ENCODE assay signal across 7 cellular contexts in genomic region chr21:34630536-34631143, GRCh38. TPM values are rescaled to one million over a fixed set of nuclear protein-coding genes. Genes with fewer than 3 reads are reported as not detected.
A peak's percentile ranks its signal among the peaks of the same experiment; 100 is the strongest.
DNase-seq lines count a peak whose midpoint lies in the region; ATAC-seq and TF ChIP-seq lines count a peak whose summit lies in the region.

No MANE protein-coding gene starts in this region.

- H3K36me3 ChIP-seq in H7 (replicated peaks; ENCODE audit: control insufficient read depth, insufficient read depth, low read length) (no peaks in the 10 kb centered on the region), heart right ventricle (no peaks in the 10 kb centered on the region)

- intact Hi-C loops in heart right ventricle (cut with DNase I) = loop anchor here in 1 of 10 donors (1.0 kb wide), 1 partner anchor 120 kb away; no protein-coding TSS in a partner anchor
- intact Hi-C loops in activated T-helper 1 cell treated with anti-CD3 and anti-CD28 coated beads, Interleukin-12 subunit alpha, Interleukin-12 subunit beta, Interleukin-2, Interleukin-4 antibody, amounts not matched to agents 30 ng/mL and 10 ng/mL and 1 ng/mL, durations not matched to agents 14 hours and 24 hours and 36 hours (cut with micrococcal nuclease) = loop anchor here (1.0 kb wide), 3 partner anchors 120 to 268 kb away; no protein-coding TSS in a partner anchor

- WGBS in heart right ventricle, 2 donors = 6 to 9% methylated on average over 6 of the region's 6 CpGs

- peak; percentile 43 for ATAC-seq in activated naive CD8-positive, alpha-beta T cell treated with anti-CD3 and anti-CD28 coated beads, Interleukin-2, amount 50 U/mL, for 24 hours
- ATAC-seq in heart right ventricle = peak in 7 of 8 donors; percentile 52 to 81 (median 72)

- H3K4me3 ChIP-seq in H7 (ENCODE audit: insufficient read depth, low read depth, low read length) (no peak overlapping the region), heart right ventricle (no peak overlapping the region), retinal pigment epithelial cell (ENCODE audit: low read length) (no peak overlapping the region)

- DNase-seq in DMS153 treated with DMSO at 0.1 percent for 48 hours (lab: John Stamatoyannopoulos, UW; ENCODE audit: unreplicated experiment) = peak; percentile 63
- DNase-seq in H7 = peak; percentile 64
- peak; percentile 24 for DNase-seq in NCI-H226
- DNase-seq in activated naive CD8-positive, alpha-beta T cell treated with anti-CD3 and anti-CD28 coated beads, Interleukin-2, amount 50 U/mL, for 24 hours = no peak
- DNase-seq in heart right ventricle = peak in 1 of 2 donors; percentile 38
- no peak for DNase-seq in retinal pigment epithelial cell (ENCODE audit: low read depth)
- no peak for DNase-seq in activated T-helper 1 cell treated with anti-CD3 and anti-CD28 coated beads, Interleukin-12 subunit alpha, Interleukin-12 subunit beta, Interleukin-2, Interleukin-4 antibody, amounts not matched to agents 30 ng/mL and 10 ng/mL and 1 ng/mL, durations not matched to agents 14 hours and 24 hours and 36 hours (ENCODE audit: low spot score)

- no peaks in the 10 kb centered on the region for H3K9me3 ChIP-seq in heart right ventricle

- H3K4me3 Mint-ChIP-seq in activated naive CD8-positive, alpha-beta T cell treated with anti-CD3 and anti-CD28 coated beads, Interleukin-2, amount 50 U/mL, for 24 hours = no peak overlapping the region
- no peak overlapping the region for H3K4me3 Mint-ChIP-seq in activated T-helper 1 cell treated with anti-CD3 and anti-CD28 coated beads, Interleukin-12 subunit alpha, Interleukin-12 subunit beta, Interleukin-2, Interleukin-4 antibody, amounts not matched to agents 30 ng/mL and 10 ng/mL and 1 ng/mL, durations not matched to agents 14 hours and 24 hours and 36 hours

- H3K27me3 ChIP-seq in H7 (ENCODE audit: control insufficient read depth, insufficient read depth, low read length) (no peaks in the 10 kb centered on the region), heart right ventricle (peaks cover 0 to 22% (median 7%) of the 10 kb centered on the region in 7 donors)

- peaks cover 7% of the 10 kb centered on the region for H3K27me3 Mint-ChIP-seq in activated naive CD8-positive, alpha-beta T cell treated with anti-CD3 and anti-CD28 coated beads, Interleukin-2, amount 50 U/mL, for 24 hours
- H3K27me3 Mint-ChIP-seq in activated T-helper 1 cell treated with anti-CD3 and anti-CD28 coated beads, Interleukin-12 subunit alpha, Interleukin-12 subunit beta, Interleukin-2, Interleukin-4 antibody, amounts not matched to agents 30 ng/mL and 10 ng/mL and 1 ng/mL, durations not matched to agents 14 hours and 24 hours and 36 hours (ENCODE audit: insufficient read depth) = peaks cover 8% of the 10 kb centered on the region

- no peaks in the 10 kb centered on the region for H3K4me1 Mint-ChIP-seq in activated naive CD8-positive, alpha-beta T cell treated with anti-CD3 and anti-CD28 coated beads, Interleukin-2, amount 50 U/mL, for 24 hours
- no peaks in the 10 kb centered on the region for H3K4me1 Mint-ChIP-seq in activated T-helper 1 cell treated with anti-CD3 and anti-CD28 coated beads, Interleukin-12 subunit alpha, Interleukin-12 subunit beta, Interleukin-2, Interleukin-4 antibody, amounts not matched to agents 30 ng/mL and 10 ng/mL and 1 ng/mL, durations not matched to agents 14 hours and 24 hours and 36 hours (ENCODE audit: low read depth)

- H3K9me3 Mint-ChIP-seq in activated naive CD8-positive, alpha-beta T cell treated with anti-CD3 and anti-CD28 coated beads, Interleukin-2, amount 50 U/mL, for 24 hours = no peaks in the 10 kb centered on the region
- H3K9me3 Mint-ChIP-seq in activated T-helper 1 cell treated with anti-CD3 and anti-CD28 coated beads, Interleukin-12 subunit alpha, Interleukin-12 subunit beta, Interleukin-2, Interleukin-4 antibody, amounts not matched to agents 30 ng/mL and 10 ng/mL and 1 ng/mL, durations not matched to agents 14 hours and 24 hours and 36 hours = no peaks in the 10 kb centered on the region

- no peak overlapping the region for H3K27ac Mint-ChIP-seq in activated naive CD8-positive, alpha-beta T cell treated with anti-CD3 and anti-CD28 coated beads, Interleukin-2, amount 50 U/mL, for 24 hours
- no peak overlapping the region for H3K27ac Mint-ChIP-seq in activated T-helper 1 cell treated with anti-CD3 and anti-CD28 coated beads, Interleukin-12 subunit alpha, Interleukin-12 subunit beta, Interleukin-2, Interleukin-4 antibody, amounts not matched to agents 30 ng/mL and 10 ng/mL and 1 ng/mL, durations not matched to agents 14 hours and 24 hours and 36 hours

- H3K27ac ChIP-seq in heart right ventricle = no peak overlapping the region

- peak; percentile 59 to 87 (median 83) for TF ChIP-seq CTCF in heart right ventricle (IDR thresholded peaks at IDR 0.05)
- TF ChIP-seq CTCF in retinal pigment epithelial cell (conservative IDR thresholded peaks at IDR 0.05; ENCODE audit: low read depth, low read length) = peak; percentile 79

- H3K36me3 Mint-ChIP-seq in activated naive CD8-positive, alpha-beta T cell treated with anti-CD3 and anti-CD28 coated beads, Interleukin-2, amount 50 U/mL, for 24 hours (ENCODE audit: low read depth) = no peaks in the 10 kb centered on the region
- no peaks in the 10 kb centered on the region for H3K36me3 Mint-ChIP-seq in activated T-helper 1 cell treated with anti-CD3 and anti-CD28 coated beads, Interleukin-12 subunit alpha, Interleukin-12 subunit beta, Interleukin-2, Interleukin-4 antibody, amounts not matched to agents 30 ng/mL and 10 ng/mL and 1 ng/mL, durations not matched to agents 14 hours and 24 hours and 36 hours (ENCODE audit: low read depth)

- peaks cover 0 to under 1% (median 0%) of the 10 kb centered on the region in 9 donors for H3K4me1 ChIP-seq in heart right ventricle

RNA-seq across cellular contexts. Expression of gene RCAN1, which starts 15.7 kb away (rescaled TPM):
- total RNA-seq in H7 (2014; rRNA removed; shearing (Covaris generic)) = 4.0 and 4.9 TPM in 2 replicates
- 100 to 1,000 TPM in 3 of 10 donors, 10 to 100 TPM in 7; 30.8 to 389 (median 62.2) TPM for total RNA-seq in heart right ventricle
- 10 to 100 TPM; 24.1 to 62.2 TPM for polyA plus RNA-seq in heart right ventricle
- 10.7 and 11.1 TPM in 2 replicates for total RNA-seq in activated T-helper 1 cell treated with anti-CD3 and anti-CD28 coated beads, Interleukin-12 subunit alpha, Interleukin-12 subunit beta, Interleukin-2, Interleukin-4 antibody, amounts not matched to agents 30 ng/mL and 10 ng/mL and 1 ng/mL, durations not matched to agents 14 hours and 24 hours and 36 hours

RNA-seq across cellular contexts. Expression of gene CLIC6, which starts 38.2 kb away (rescaled TPM):
- 0.59 and 0.78 TPM in 2 replicates for total RNA-seq in H7 (2014; rRNA removed; shearing (Covaris generic))
- total RNA-seq in heart right ventricle = 1 to 10 TPM in 7 of 10 donors, under 1 TPM in 3; 0.21 to 8.1 (median 3.0) TPM
- 1 to 10 TPM in 1 of 2 donors, under 1 TPM in 1; 0.71 to 2.6 TPM for polyA plus RNA-seq in heart right ventricle
- not detected in 2 replicates for total RNA-seq in activated T-helper 1 cell treated with anti-CD3 and anti-CD28 coated beads, Interleukin-12 subunit alpha, Interleukin-12 subunit beta, Interleukin-2, Interleukin-4 antibody, amounts not matched to agents 30 ng/mL and 10 ng/mL and 1 ng/mL, durations not matched to agents 14 hours and 24 hours and 36 hours

Comparison
In these comparisons a context has a peak if more than half of its experiments do, and no peak if none do; other contexts are left out.
1. DNase-seq: peak in DMS153 treated with DMSO at 0.1 percent for 48 hours (single experiment), H7 (single experiment) and NCI-H226 (single experiment); none in activated naive CD8-positive, alpha-beta T cell treated with anti-CD3 and anti-CD28 coated beads, Interleukin-2, amount 50 U/mL, for 24 hours (single experiment), retinal pigment epithelial cell (single experiment) and activated T-helper 1 cell treated with anti-CD3 and anti-CD28 coated beads, Interleukin-12 subunit alpha, Interleukin-12 subunit beta, Interleukin-2, Interleukin-4 antibody, amounts not matched to agents 30 ng/mL and 10 ng/mL and 1 ng/mL, durations not matched to agents 14 hours and 24 hours and 36 hours (single experiment).